14 cellular contexts compared by ENCODE assay signal in the genomic region with DNA sequence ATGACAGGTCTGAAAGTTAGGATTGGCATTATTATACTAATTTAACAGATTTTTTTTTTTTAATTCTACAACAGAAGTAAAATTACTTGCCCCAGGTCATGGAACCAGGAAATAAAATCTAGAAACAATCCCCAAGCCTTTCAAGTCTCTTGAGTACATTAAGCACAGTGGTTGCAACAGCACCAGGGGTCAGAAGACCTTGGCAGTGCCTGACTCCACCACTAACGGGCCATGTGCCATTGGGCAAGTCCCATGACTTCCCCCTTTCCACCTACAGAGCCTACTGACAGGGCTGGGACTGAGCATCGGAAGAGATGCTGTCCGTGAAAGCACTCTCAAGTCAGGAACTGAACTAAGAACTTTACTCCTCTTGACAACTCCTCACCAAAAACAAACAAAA.
DNase-seq lines count a peak whose midpoint lies in the region; ATAC-seq and TF ChIP-seq lines count a peak whose summit lies in the region.
"Had no signal": no experiment of that assay in that cellular context is flagged by ENCODE, and none has a peak within 500 bp of the region (broad histone marks: within the 10 kb centered on the region; RNA-seq: fewer than 3 reads in every experiment).

No MANE protein-coding gene starts in this region.

- H3K36me3 Mint-ChIP-seq in Calu3 (ENCODE audit: insufficient read depth, unreplicated experiment) = peaks cover 29% of the 10 kb centered on the region
- no peaks in the 10 kb centered on the region for H3K36me3 Mint-ChIP-seq in naive thymus-derived CD8-positive, alpha-beta T cell

- H3K4me1 ChIP-seq in foreskin keratinocyte (peaks cover 36% of the 10 kb centered on the region), rectal smooth muscle tissue (ENCODE audit: control insufficient read depth, insufficient read depth, low read length) (peaks cover 24% of the 10 kb centered on the region)

- no peak for TF ChIP-seq CTCF in Calu3 (IDR thresholded peaks at IDR 0.05; ENCODE audit: unreplicated experiment)
- no peak for TF ChIP-seq CTCF in RWPE1 (conservative IDR thresholded peaks at IDR 0.05; ENCODE audit: low read depth)
- TF ChIP-seq CTCF in foreskin keratinocyte (conservative IDR thresholded peaks at IDR 0.05) = no peak

- H3K27ac ChIP-seq in RWPE1 = peak overlapping the region; percentile 65
- peak overlapping the region; percentile 6 for H3K27ac ChIP-seq in foreskin keratinocyte
- peak overlapping the region; percentile 97 for H3K27ac ChIP-seq in rectal smooth muscle tissue (ENCODE audit: low read depth, low read length)
- H3K27ac ChIP-seq: parathyroid adenoma had no signal

- H3K9ac ChIP-seq in rectal smooth muscle tissue (ENCODE audit: low read length) = no peak overlapping the region
- H3K9ac ChIP-seq: parathyroid adenoma had no signal

- intact Hi-C loops in Calu3 (cut with micrococcal nuclease; ENCODE audit: unreplicated experiment) = loop anchor here (5.0 to 10.0 kb wide), 3 partner anchors 55 to 218 kb away; partner anchors contain the start of gene STK33

- no peaks in the 10 kb centered on the region for H3K27me3 ChIP-seq in foreskin keratinocyte
- no peaks in the 10 kb centered on the region for H3K27me3 ChIP-seq in rectal smooth muscle tissue (ENCODE audit: control insufficient read depth, insufficient read depth, low read length)

- H3K27me3 Mint-ChIP-seq in Calu3 (ENCODE audit: unreplicated experiment) = no peaks in the 10 kb centered on the region
- peaks cover 10 to 22% (median 12%) of the 10 kb centered on the region in 5 donors for H3K27me3 Mint-ChIP-seq in naive thymus-derived CD8-positive, alpha-beta T cell

- CTCF ChIA-PET in Calu3 (lab: Charles Lee) = interaction anchor here (0.6 to 2.7 kb wide), 2 partner anchors 28 to 124 kb away, joined by 4 to 7 read pairs; no protein-coding TSS in a partner anchor
- CTCF ChIA-PET in RWPE1 (lab: Yijun Ruan, JAX) = interaction anchor here (0.7 to 1.0 kb wide), 3 partner anchors 13 to 126 kb away, joined by 3 read pairs; no protein-coding TSS in a partner anchor

- no peak for ATAC-seq in foreskin keratinocyte
- no peak for ATAC-seq in naive thymus-derived CD8-positive, alpha-beta T cell
- ATAC-seq: SK-N-SH treated with all-trans-retinoic acid at 6 μM for 48 hours had no signal

- peaks cover 18% of the 10 kb centered on the region for H3K4me1 Mint-ChIP-seq in Calu3 (ENCODE audit: low read depth, unreplicated experiment)
- H3K4me1 Mint-ChIP-seq in naive thymus-derived CD8-positive, alpha-beta T cell = peaks cover 6 to 10% (median 8%) of the 10 kb centered on the region in 4 donors

- no TSS peak for BruUV-seq in Calu3 (replicated peaks; lab: Mats Ljungman, UMichigan)

- H3K9me3 Mint-ChIP-seq in Calu3 (ENCODE audit: low read depth, unreplicated experiment) = no peaks in the 10 kb centered on the region
- no peaks in the 10 kb centered on the region for H3K9me3 Mint-ChIP-seq in naive thymus-derived CD8-positive, alpha-beta T cell

- H3K36me3 ChIP-seq in rectal smooth muscle tissue (ENCODE audit: control insufficient read depth, insufficient read depth, low read length) = no peaks in the 10 kb centered on the region

- H3K27ac Mint-ChIP-seq in Calu3 (ENCODE audit: unreplicated experiment) = no peak overlapping the region
- H3K27ac Mint-ChIP-seq in naive thymus-derived CD8-positive, alpha-beta T cell = no peak overlapping the region

- DNase-seq in Calu3 (peak; percentile 28), RWPE1 (ENCODE audit: low spot score) (no peak), foreskin keratinocyte (no peak), HuH-7 (ENCODE audit: low spot score) (no peak), D341Med (ENCODE audit: low spot score) (no peak), activated gamma-delta T cell (lab: John Stamatoyannopoulos, UW) (no peak)
- DNase-seq in naive thymus-derived CD8-positive, alpha-beta T cell = no peak
- DNase-seq: activated CD4-positive, alpha-beta T cell treated with anti-CD3 and anti-CD28 coated beads, Interleukin-2, amount 50 U/mL, for 1 hour; activated naive CD4-positive, alpha-beta T cell treated with anti-CD3 and anti-CD28 coated beads, Interleukin-2, amount 50 U/mL, for 16 hours; effector CD4-positive, alpha-beta T cell; NCI-H2227 treated with DMSO at 0.1 percent for 48 hours had no signal

- no peak overlapping the region for H3K4me3 Mint-ChIP-seq in Calu3 (ENCODE audit: low read depth, unreplicated experiment)
- no peak overlapping the region for H3K4me3 Mint-ChIP-seq in naive thymus-derived CD8-positive, alpha-beta T cell

- no peak overlapping the region for H3K4me3 ChIP-seq in rectal smooth muscle tissue (ENCODE audit: low read length)

- POLR2A ChIA-PET in RWPE1 (lab: Yijun Ruan, JAX; ENCODE audit: low non-redundant PET) = no interaction called here
- POLR2A ChIA-PET in naive thymus-derived CD8-positive, alpha-beta T cell (lab: Charles Lee) = no interaction called here

Comparison
In these comparisons a context has a peak if more than half of its experiments do, and no peak if none do; other contexts are left out.
1. H3K27ac ChIP-seq: peak in every context shown above with its lines; median percentile 97 in rectal smooth muscle tissue; 65 in RWPE1; 6 in foreskin keratinocyte.